In the genomic region with DNA sequence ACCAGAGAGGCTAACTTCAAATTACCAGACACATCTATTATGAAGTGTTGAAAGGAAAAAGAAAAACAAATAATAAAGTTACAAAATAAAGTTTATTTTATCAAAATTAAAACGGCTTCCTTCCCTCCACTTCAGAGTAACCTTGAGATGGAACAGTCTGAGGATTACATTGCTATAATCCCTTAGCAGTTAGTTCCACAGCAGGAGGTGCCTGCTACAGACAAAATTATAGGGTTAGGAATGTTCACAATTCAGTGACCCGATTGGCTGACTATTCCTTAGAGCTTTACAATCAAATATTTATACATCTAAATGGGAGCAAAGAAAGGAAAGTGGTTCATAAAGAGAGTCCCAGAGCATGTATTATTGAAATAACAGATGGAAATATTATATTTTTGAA, we compare ENCODE assay signal across 16 cellular contexts.
"Had no signal": no experiment of that assay in that cellular context is flagged by ENCODE, and none has a peak within 500 bp of the region (broad histone marks: within the 10 kb centered on the region; RNA-seq: fewer than 3 reads in every experiment).

No MANE protein-coding gene starts in this region.

- DNase-seq: activated CD4-positive, alpha-beta T cell treated with anti-CD3 and anti-CD28 coated beads, Interleukin-2, amount 50 U/mL, for 1 hour; activated CD8-positive, alpha-beta memory T cell treated with anti-CD3 and anti-CD28 coated beads for 24 hours; activated gamma-delta T cell treated with Interleukin-2 at 50 U/mL for 16 hours; amniotic stem cell; brain microvascular endothelial cell; effector CD8-positive, alpha-beta T cell; esophagus squamous epithelium; foreskin fibroblast; glutamatergic neuron; left ventricle myocardium superior; nephron progenitor cell; ovary; stimulated activated naive CD8-positive, alpha-beta T cell treated with anti-CD3 and anti-CD28 coated beads, Interleukin-15, amount 100 ng/mL, for 72 hours had no signal

- H3K9me3 ChIP-seq: esophagus squamous epithelium, ovary had no signal

- H3K27ac Mint-ChIP-seq: activated naive CD8-positive, alpha-beta T cell; nephron progenitor cell; stimulated activated naive CD8-positive, alpha-beta T cell treated with anti-CD3 and anti-CD28 coated beads, Interleukin-15, amount 100 ng/mL, for 72 hours had no signal

- H3K4me1 ChIP-seq: esophagus squamous epithelium had no signal

- ATAC-seq: activated CD4-positive, CD25-positive, alpha-beta regulatory T cell treated with anti-CD3 and anti-CD28 coated beads, Interleukin-2, amount 50 U/mL, for 24 hours; left ventricle myocardium superior; stimulated activated naive CD8-positive, alpha-beta T cell treated with anti-CD3 and anti-CD28 coated beads, Interleukin-15, amount 100 ng/mL, for 72 hours had no signal

- H3K36me3 ChIP-seq: brain microvascular endothelial cell, esophagus squamous epithelium, ovary had no signal

- H3K4me3 Mint-ChIP-seq: activated naive CD8-positive, alpha-beta T cell; central memory CD8-positive, alpha-beta T cell; nephron progenitor cell; stimulated activated naive CD8-positive, alpha-beta T cell treated with anti-CD3 and anti-CD28 coated beads, Interleukin-15, amount 100 ng/mL, for 72 hours had no signal

- H3K4me1 Mint-ChIP-seq: central memory CD8-positive, alpha-beta T cell; stimulated activated naive CD8-positive, alpha-beta T cell treated with anti-CD3 and anti-CD28 coated beads, Interleukin-15, amount 100 ng/mL, for 72 hours had no signal

- H3K27me3 ChIP-seq: brain microvascular endothelial cell, esophagus squamous epithelium, ovary had no signal

- H3K27ac ChIP-seq: brain microvascular endothelial cell, esophagus squamous epithelium, ovary had no signal

- H3K4me3 ChIP-seq: esophagus squamous epithelium, ovary had no signal

- H3K36me3 Mint-ChIP-seq: activated naive CD8-positive, alpha-beta T cell had no signal
